Comparison of ENCODE assay signal across 1 cellular context in the genomic region with DNA sequence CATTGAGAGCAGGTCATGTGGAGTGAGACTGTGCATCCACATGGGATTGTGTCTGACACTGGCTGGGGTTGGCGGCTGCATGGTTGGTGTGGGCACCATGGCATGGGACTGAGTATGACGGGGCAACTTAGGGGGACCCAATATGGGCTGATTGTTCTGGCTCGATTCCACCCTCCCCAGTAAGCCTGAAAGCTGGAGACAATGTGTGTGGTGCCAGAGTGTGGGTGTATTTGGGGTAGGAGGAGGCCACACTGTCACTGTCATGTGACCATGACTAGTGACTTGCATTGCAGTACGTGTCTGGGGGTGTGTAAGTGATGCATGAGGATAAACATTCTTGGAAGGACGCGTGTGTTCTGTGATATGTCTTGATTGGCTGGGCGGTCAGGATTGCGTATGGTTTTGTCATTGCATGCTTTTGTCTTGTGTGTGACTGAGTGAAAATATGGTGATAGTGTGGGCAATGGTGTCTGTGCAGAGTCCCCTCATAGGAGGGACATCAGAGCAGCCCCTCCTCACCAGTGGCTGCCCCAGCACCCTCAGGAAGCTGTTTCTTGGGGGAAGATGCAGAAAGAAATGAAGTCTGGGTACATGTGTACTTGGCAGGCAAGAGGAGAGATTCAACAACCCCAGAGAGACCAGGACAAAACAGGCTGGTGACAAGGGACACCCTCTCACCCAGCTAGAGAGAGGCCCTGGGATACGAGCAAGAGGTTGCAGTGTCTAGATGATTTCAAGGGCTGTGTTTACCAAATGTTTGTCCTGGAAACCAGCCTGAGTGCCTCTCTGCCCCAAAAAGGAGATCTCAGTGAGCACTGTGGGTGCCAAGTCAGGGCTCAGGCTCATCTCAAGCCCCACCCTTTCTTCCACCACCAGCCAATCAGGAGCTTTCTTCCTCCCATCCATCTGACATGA.
A peak's percentile ranks its signal among the peaks of the same experiment; 100 is the strongest.
TF ChIP-seq lines count a peak whose summit lies in the region.

No MANE protein-coding gene starts in this region.

TF ChIP-seq in K562, 482 proteins besides CTCF, POLR2A, EP300 and RAD21 (continued from another document and continues in another):
- TF ChIP-seq ZNF311 (CRISPR knock-in tag; IDR thresholded peaks at IDR 0.05) (peak; percentile 75; the same call in 1 of the 2 replicates), SMAD3 (CRISPR knock-in tag; conservative IDR thresholded peaks at IDR 0.05) (peak; percentile 99), ZNF695 (CRISPR knock-in tag; IDR thresholded peaks at IDR 0.05) (no peak), PHTF2 (CRISPR knock-in tag; IDR thresholded peaks at IDR 0.05) (no peak), ETV1 (tag; conservative IDR thresholded peaks at IDR 0.05; ENCODE audit: low read depth) (peak; percentile 48; the same call in 1 of the 2 replicates), NR2C2 (CRISPR knock-in tag; IDR thresholded peaks at IDR 0.05) (peak; percentile 30; the same call in 1 of the 2 replicates), NR2C2 (tag; IDR thresholded peaks at IDR 0.05) (peak; percentile 83), FOXA1 (IDR thresholded peaks at IDR 0.05; ENCODE audit: borderline replicate concordance) (no peak), ZNF165 (CRISPR knock-in tag; IDR thresholded peaks at IDR 0.05; ENCODE audit: borderline replicate concordance) (peak; percentile 96), SRSF7 (optimal IDR thresholded peaks at IDR 0.05; ENCODE audit: low read depth, low read length) (no peak), NFE2L1 (tag; IDR thresholded peaks at IDR 0.05; ENCODE audit: borderline replicate concordance, low read depth) (peak; percentile 15; the same call in 1 of the 2 replicates), ZNF41 (CRISPR knock-in tag; conservative IDR thresholded peaks at IDR 0.05) (peak; percentile 97), BCOR (IDR thresholded peaks at IDR 0.05) (peak; percentile 54; the same call in 1 of the 2 replicates), TEAD1 (CRISPR knock-in tag; IDR thresholded peaks at IDR 0.05) (peak; percentile 92 to 99), PHF8 (IDR thresholded peaks at IDR 0.05; ENCODE audit: borderline replicate concordance, low read length) (no peak), RBM17 (IDR thresholded peaks at IDR 0.05; ENCODE audit: borderline replicate concordance, low read depth, low read length) (no peak), SETDB1 (IDR thresholded peaks at IDR 0.05; ENCODE audit: low read length) (peak; percentile 66), SAP30 (IDR thresholded peaks at IDR 0.05; ENCODE audit: borderline replicate concordance, insufficient read depth, low read depth, low read length, poor library complexity, severe bottlenecking) (no peak), HMG20A (CRISPR knock-in tag; conservative IDR thresholded peaks at IDR 0.05) (peak; percentile 84; the same call in 1 of the 2 replicates), FOXJ2 (tag; IDR thresholded peaks at IDR 0.05) (peak; percentile 91), HNRNPK (IDR thresholded peaks at IDR 0.05; ENCODE audit: low read depth, low read length, poor library complexity, severe bottlenecking) (no peak), MYC (IDR thresholded peaks at IDR 0.05; ENCODE audit: low read depth, low read length) (peak; percentile 80), MYC (CRISPR knock-in tag; IDR thresholded peaks at IDR 0.05; ENCODE audit: borderline replicate concordance, low read depth) (peak; percentile 89), GATAD2A (IDR thresholded peaks at IDR 0.05) (peak; percentile 80), SREBF2 (CRISPR knock-in tag; IDR thresholded peaks at IDR 0.05) (no peak), SLC30A9 (CRISPR knock-in tag; IDR thresholded peaks at IDR 0.05) (no peak), ZFPM2 (CRISPR knock-in tag; IDR thresholded peaks at IDR 0.05) (no peak), SMAD4 (CRISPR knock-in tag; conservative IDR thresholded peaks at IDR 0.05) (peak; percentile 97), BHLHE40 (IDR thresholded peaks at IDR 0.05; ENCODE audit: low read length) (peak; percentile 97), SRSF9 (IDR thresholded peaks at IDR 0.05; ENCODE audit: borderline replicate concordance, low read depth, low read length) (no peak), ILF3 (IDR thresholded peaks at IDR 0.05; ENCODE audit: borderline replicate concordance) (no peak; the same call in 1 of the 2 replicates), ZNF133 (CRISPR knock-in tag; IDR thresholded peaks at IDR 0.05) (0 out of 2 replicates have a peak, but pooled peaks have one; percentile 68), PCBP1 (IDR thresholded peaks at IDR 0.05; ENCODE audit: low read depth, low read length, poor library complexity, severe bottlenecking) (no peak), ZNF644 (tag; IDR thresholded peaks at IDR 0.05; ENCODE audit: low read depth) (peak; percentile 97), KDM2B (CRISPR knock-in tag; IDR thresholded peaks at IDR 0.05) (0 out of 2 replicates have a peak, but pooled peaks have one; percentile 24), NR4A1 (CRISPR knock-in tag; IDR thresholded peaks at IDR 0.05) (peak; percentile 82; the same call in 1 of the 2 replicates), NR4A1 (tag; IDR thresholded peaks at IDR 0.05) (peak; percentile 99), HDAC3 (IDR thresholded peaks at IDR 0.05; ENCODE audit: borderline replicate concordance, partially characterized antibody) (no peak), ZNF699 (CRISPR knock-in tag; IDR thresholded peaks at IDR 0.05; ENCODE audit: insufficient replicate concordance) (no peak), KAT2B (IDR thresholded peaks at IDR 0.05; ENCODE audit: low read depth, low read length) (no peak), ELF2 (CRISPR knock-in tag; IDR thresholded peaks at IDR 0.05) (peak; percentile 95), ZNF75A (CRISPR knock-in tag; IDR thresholded peaks at IDR 0.05) (peak; percentile 86), ZNF507 (tag; conservative IDR thresholded peaks at IDR 0.05) (no peak), BACH1 (tag; IDR thresholded peaks at IDR 0.05) (peak; percentile 97), RCOR1 (IDR thresholded peaks at IDR 0.05; ENCODE audit: borderline replicate concordance in 1 of 2, low read depth in 2 of 2, low read length in 2 of 2) (peak in 1 of 2 experiments; percentile 96; a peak in 3 of 4 replicates), TCF7 (IDR thresholded peaks at IDR 0.05; ENCODE audit: borderline replicate concordance) (no peak), FOXA3 (CRISPR knock-in tag; conservative IDR thresholded peaks at IDR 0.05 in 1 of 2, IDR thresholded peaks at IDR 0.05 in 1 of 2) (0 out of 4 replicates have a peak, but pooled peaks of 1 of the 2 experiments have one; percentile 21), SMC3 (conservative IDR thresholded peaks at IDR 0.05; ENCODE audit: insufficient read depth, low read depth, low read length) (no peak), NCOA1 (IDR thresholded peaks at IDR 0.05; ENCODE audit: low read depth) (peak; percentile 95; the same call in 1 of the 2 replicates)
- TF ChIP-seq, protein P1, sequence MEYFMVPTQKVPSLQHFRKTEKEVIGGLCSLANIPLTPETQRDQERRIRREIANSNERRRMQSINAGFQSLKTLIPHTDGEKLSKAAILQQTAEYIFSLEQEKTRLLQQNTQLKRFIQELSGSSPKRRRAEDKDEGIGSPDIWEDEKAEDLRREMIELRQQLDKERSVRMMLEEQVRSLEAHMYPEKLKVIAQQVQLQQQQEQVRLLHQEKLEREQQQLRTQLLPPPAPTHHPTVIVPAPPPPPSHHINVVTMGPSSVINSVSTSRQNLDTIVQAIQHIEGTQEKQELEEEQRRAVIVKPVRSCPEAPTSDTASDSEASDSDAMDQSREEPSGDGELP (CRISPR knock-in tag; IDR thresholded peaks at IDR 0.05; ENCODE audit: borderline replicate concordance) = peak; percentile 53; the same call in 1 of the 2 replicates
- TF ChIP-seq, protein P2, sequence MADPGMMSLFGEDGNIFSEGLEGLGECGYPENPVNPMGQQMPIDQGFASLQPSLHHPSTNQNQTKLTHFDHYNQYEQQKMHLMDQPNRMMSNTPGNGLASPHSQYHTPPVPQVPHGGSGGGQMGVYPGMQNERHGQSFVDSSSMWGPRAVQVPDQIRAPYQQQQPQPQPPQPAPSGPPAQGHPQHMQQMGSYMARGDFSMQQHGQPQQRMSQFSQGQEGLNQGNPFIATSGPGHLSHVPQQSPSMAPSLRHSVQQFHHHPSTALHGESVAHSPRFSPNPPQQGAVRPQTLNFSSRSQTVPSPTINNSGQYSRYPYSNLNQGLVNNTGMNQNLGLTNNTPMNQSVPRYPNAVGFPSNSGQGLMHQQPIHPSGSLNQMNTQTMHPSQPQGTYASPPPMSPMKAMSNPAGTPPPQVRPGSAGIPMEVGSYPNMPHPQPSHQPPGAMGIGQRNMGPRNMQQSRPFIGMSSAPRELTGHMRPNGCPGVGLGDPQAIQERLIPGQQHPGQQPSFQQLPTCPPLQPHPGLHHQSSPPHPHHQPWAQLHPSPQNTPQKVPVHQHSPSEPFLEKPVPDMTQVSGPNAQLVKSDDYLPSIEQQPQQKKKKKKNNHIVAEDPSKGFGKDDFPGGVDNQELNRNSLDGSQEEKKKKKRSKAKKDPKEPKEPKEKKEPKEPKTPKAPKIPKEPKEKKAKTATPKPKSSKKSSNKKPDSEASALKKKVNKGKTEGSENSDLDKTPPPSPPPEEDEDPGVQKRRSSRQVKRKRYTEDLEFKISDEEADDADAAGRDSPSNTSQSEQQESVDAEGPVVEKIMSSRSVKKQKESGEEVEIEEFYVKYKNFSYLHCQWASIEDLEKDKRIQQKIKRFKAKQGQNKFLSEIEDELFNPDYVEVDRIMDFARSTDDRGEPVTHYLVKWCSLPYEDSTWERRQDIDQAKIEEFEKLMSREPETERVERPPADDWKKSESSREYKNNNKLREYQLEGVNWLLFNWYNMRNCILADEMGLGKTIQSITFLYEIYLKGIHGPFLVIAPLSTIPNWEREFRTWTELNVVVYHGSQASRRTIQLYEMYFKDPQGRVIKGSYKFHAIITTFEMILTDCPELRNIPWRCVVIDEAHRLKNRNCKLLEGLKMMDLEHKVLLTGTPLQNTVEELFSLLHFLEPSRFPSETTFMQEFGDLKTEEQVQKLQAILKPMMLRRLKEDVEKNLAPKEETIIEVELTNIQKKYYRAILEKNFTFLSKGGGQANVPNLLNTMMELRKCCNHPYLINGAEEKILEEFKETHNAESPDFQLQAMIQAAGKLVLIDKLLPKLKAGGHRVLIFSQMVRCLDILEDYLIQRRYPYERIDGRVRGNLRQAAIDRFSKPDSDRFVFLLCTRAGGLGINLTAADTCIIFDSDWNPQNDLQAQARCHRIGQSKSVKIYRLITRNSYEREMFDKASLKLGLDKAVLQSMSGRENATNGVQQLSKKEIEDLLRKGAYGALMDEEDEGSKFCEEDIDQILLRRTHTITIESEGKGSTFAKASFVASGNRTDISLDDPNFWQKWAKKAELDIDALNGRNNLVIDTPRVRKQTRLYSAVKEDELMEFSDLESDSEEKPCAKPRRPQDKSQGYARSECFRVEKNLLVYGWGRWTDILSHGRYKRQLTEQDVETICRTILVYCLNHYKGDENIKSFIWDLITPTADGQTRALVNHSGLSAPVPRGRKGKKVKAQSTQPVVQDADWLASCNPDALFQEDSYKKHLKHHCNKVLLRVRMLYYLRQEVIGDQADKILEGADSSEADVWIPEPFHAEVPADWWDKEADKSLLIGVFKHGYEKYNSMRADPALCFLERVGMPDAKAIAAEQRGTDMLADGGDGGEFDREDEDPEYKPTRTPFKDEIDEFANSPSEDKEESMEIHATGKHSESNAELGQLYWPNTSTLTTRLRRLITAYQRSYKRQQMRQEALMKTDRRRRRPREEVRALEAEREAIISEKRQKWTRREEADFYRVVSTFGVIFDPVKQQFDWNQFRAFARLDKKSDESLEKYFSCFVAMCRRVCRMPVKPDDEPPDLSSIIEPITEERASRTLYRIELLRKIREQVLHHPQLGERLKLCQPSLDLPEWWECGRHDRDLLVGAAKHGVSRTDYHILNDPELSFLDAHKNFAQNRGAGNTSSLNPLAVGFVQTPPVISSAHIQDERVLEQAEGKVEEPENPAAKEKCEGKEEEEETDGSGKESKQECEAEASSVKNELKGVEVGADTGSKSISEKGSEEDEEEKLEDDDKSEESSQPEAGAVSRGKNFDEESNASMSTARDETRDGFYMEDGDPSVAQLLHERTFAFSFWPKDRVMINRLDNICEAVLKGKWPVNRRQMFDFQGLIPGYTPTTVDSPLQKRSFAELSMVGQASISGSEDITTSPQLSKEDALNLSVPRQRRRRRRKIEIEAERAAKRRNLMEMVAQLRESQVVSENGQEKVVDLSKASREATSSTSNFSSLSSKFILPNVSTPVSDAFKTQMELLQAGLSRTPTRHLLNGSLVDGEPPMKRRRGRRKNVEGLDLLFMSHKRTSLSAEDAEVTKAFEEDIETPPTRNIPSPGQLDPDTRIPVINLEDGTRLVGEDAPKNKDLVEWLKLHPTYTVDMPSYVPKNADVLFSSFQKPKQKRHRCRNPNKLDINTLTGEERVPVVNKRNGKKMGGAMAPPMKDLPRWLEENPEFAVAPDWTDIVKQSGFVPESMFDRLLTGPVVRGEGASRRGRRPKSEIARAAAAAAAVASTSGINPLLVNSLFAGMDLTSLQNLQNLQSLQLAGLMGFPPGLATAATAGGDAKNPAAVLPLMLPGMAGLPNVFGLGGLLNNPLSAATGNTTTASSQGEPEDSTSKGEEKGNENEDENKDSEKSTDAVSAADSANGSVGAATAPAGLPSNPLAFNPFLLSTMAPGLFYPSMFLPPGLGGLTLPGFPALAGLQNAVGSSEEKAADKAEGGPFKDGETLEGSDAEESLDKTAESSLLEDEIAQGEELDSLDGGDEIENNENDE (IDR thresholded peaks at IDR 0.05; ENCODE audit: low read depth, low read length) = no peak
- TF ChIP-seq, protein P3, sequence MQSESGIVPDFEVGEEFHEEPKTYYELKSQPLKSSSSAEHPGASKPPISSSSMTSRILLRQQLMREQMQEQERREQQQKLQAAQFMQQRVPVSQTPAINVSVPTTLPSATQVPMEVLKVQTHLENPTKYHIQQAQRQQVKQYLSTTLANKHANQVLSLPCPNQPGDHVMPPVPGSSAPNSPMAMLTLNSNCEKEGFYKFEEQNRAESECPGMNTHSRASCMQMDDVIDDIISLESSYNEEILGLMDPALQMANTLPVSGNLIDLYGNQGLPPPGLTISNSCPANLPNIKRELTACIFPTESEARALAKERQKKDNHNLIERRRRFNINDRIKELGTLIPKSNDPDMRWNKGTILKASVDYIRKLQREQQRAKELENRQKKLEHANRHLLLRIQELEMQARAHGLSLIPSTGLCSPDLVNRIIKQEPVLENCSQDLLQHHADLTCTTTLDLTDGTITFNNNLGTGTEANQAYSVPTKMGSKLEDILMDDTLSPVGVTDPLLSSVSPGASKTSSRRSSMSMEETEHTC (IDR thresholded peaks at IDR 0.05) = peak; percentile 63; the same call in 1 of the 2 replicates
- TF ChIP-seq, protein P4, sequence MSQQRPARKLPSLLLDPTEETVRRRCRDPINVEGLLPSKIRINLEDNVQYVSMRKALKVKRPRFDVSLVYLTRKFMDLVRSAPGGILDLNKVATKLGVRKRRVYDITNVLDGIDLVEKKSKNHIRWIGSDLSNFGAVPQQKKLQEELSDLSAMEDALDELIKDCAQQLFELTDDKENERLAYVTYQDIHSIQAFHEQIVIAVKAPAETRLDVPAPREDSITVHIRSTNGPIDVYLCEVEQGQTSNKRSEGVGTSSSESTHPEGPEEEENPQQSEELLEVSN (IDR thresholded peaks at IDR 0.05; ENCODE audit: borderline replicate concordance in 1 of 2, extremely low read depth in 1 of 2, insufficient read depth in 1 of 2, insufficient read length in 1 of 2, low read depth in 1 of 2, low read length in 1 of 2, poor library complexity in 1 of 2, severe bottlenecking in 1 of 2) = peak in 1 of 2 experiments; percentile 30
